Comparison of ENCODE assay signal across 21 cellular contexts in the genomic region with DNA sequence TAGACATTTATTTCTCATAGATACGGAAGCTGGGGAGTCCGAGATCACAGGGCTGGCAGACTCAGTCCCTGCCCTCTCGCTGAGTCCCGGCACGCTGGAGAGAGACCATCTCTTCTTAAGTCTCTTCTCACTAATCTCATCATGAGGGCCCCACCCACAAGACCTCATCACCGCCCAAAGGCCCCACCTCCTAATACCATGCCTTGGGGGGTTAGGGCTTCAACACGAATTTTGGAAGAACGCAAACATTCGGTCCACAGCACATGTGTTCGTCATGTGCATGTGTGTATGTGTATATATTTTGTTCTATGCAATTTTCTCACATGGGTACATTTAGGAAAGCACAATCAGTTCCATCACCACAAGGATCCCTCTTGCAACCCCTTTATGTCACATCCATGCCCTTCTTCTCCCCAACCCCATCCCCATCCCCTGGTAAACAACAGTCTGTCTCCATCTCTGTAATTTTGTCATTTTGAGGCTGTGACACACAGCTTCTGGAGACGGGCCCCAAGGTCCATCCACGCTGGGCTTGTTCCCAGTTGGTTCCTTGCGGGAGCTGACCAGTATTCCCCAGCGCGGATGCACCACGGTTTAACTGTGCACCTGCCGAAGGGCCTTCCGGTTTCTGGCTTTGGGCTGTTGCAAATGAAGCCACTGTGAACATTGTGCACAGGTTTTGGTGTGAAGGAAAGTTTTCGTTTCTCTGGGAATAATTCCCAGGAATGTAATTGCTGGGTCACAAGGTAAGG.
DNase-seq lines count a peak whose midpoint lies in the region; ATAC-seq and TF ChIP-seq lines count a peak whose summit lies in the region.
"Had no signal": no experiment of that assay in that cellular context is flagged by ENCODE, and none has a peak within 500 bp of the region (broad histone marks: within the 10 kb centered on the region; RNA-seq: fewer than 3 reads in every experiment).

No MANE protein-coding gene starts in this region.

- peaks cover 5% of the 10 kb centered on the region for H3K4me1 Mint-ChIP-seq in endodermal cell

- no peak overlapping the region for H3K4me3 Mint-ChIP-seq in endodermal cell
- H3K4me3 Mint-ChIP-seq: CD4-positive, alpha-beta T cell had no signal

- peaks cover 2% of the 10 kb centered on the region for H3K27me3 ChIP-seq in endodermal cell (ENCODE audit: control insufficient read depth, insufficient read depth, low read length, poor library complexity, severe bottlenecking)
- H3K27me3 ChIP-seq in osteoblast (ENCODE audit: insufficient read depth, low read length) = no peaks in the 10 kb centered on the region
- no peaks in the 10 kb centered on the region for H3K27me3 ChIP-seq in prostate gland (replicated peaks; ENCODE audit: insufficient read depth)
- H3K27me3 ChIP-seq: SJCRH30 had no signal

- H3K9me3 ChIP-seq in endodermal cell (ENCODE audit: control insufficient read depth, low read length) (peaks cover 8% of the 10 kb centered on the region), osteoblast (ENCODE audit: low read depth, low read length) (no peaks in the 10 kb centered on the region), prostate gland (no peaks in the 10 kb centered on the region)
- H3K9me3 ChIP-seq: SJCRH30 had no signal

- H3K4me3 ChIP-seq in endodermal cell (ENCODE audit: low read length) (no peak overlapping the region), osteoblast (ENCODE audit: insufficient read depth, low read length) (no peak overlapping the region), prostate gland (no peak overlapping the region)
- H3K4me3 ChIP-seq: BLaER1, SJCRH30 had no signal

- H3K36me3 Mint-ChIP-seq in endodermal cell (ENCODE audit: low read depth) = no peaks in the 10 kb centered on the region

- TF ChIP-seq POLR2A in prostate gland (IDR thresholded peaks at IDR 0.05) = no peak

- H3K27me3 Mint-ChIP-seq in endodermal cell (ENCODE audit: insufficient read depth) = peaks cover 4% of the 10 kb centered on the region

- H3K4me1 ChIP-seq in endodermal cell (ENCODE audit: control insufficient read depth, insufficient read depth, low read length) (no peaks in the 10 kb centered on the region), osteoblast (ENCODE audit: insufficient read depth, low read length) (no peaks in the 10 kb centered on the region), prostate gland (replicated peaks) (no peaks in the 10 kb centered on the region)
- H3K4me1 ChIP-seq: BLaER1, SJCRH30 had no signal

- no peaks in the 10 kb centered on the region for H3K79me2 ChIP-seq in osteoblast (ENCODE audit: insufficient read depth, low read length)

- H3K36me3 ChIP-seq in endodermal cell (ENCODE audit: control insufficient read depth, insufficient read depth, low read length) (no peaks in the 10 kb centered on the region), osteoblast (ENCODE audit: insufficient read depth, low read length) (no peaks in the 10 kb centered on the region), prostate gland (no peaks in the 10 kb centered on the region)
- H3K36me3 ChIP-seq: BLaER1, SJCRH30 had no signal

- H3K9me3 Mint-ChIP-seq in endodermal cell = peaks cover 10% of the 10 kb centered on the region

- H4K20me1 ChIP-seq in osteoblast (ENCODE audit: insufficient read depth, low read length) = no peaks in the 10 kb centered on the region
- H4K20me1 ChIP-seq: BLaER1 had no signal

- H3K27ac ChIP-seq in endodermal cell (ENCODE audit: low read depth, low read length) (no peak overlapping the region), osteoblast (ENCODE audit: low read depth, low read length) (no peak overlapping the region), prostate gland (no peak overlapping the region)
- H3K27ac ChIP-seq: BLaER1, SJCRH30 had no signal

- intact Hi-C loops in cardiac septum (cut with DNase I) (no loop called here), left cardiac atrium (cut with DNase I) (no loop called here), prostate gland (cut with DNase I) (no loop called here)

- H3K27ac Mint-ChIP-seq in endodermal cell = no peak overlapping the region
- H3K27ac Mint-ChIP-seq: CD4-positive, alpha-beta T cell had no signal

- no peak for TF ChIP-seq CTCF in endodermal cell (conservative IDR thresholded peaks at IDR 0.05)
- TF ChIP-seq CTCF in osteoblast (IDR thresholded peaks at IDR 0.05; ENCODE audit: extremely low read depth, low read depth, low read length) = no peak
- no peak for TF ChIP-seq CTCF in prostate gland (IDR thresholded peaks at IDR 0.05)

- DNase-seq in cardiac septum (ENCODE audit: low spot score) (peak; percentile 26), left cardiac atrium (no peak), endodermal cell (peak; percentile 28), osteoblast (ENCODE audit: insufficient read length, low spot score, missing footprints) (peak; percentile 74), prostate gland (ENCODE audit: low spot score) (no peak), SKM-1 treated with dmso at 0.1 percent for 144 hours (lab: John Stamatoyannopoulos, UW; ENCODE audit: unreplicated experiment) (no peak)
- DNase-seq: KBM-7, MV-4-11, NCI-H1105, NCI-H1436 treated with DMSO at 0.1 percent for 48 hours, NCI-H187 treated with DMSO at 0.1 percent for 48 hours, NCI-H2107, NCI-H446, NCI-H524 treated with DMSO at 0.1 percent for 48 hours, NCI-H774, PC-3, SJCRH30 had no signal

- 95 to 98% methylated on average over 11 to 19 of the region's 19 CpGs for WGBS in endodermal cell (ENCODE audit: insufficient coverage in 1 of 2, insufficient read length in 1 of 2), 2 experiments
- 95% methylated on average over 19 of the region's 19 CpGs for WGBS in prostate gland

- H2AFZ ChIP-seq in osteoblast (ENCODE audit: low read length) = no peak overlapping the region

- H3K9ac ChIP-seq in endodermal cell (ENCODE audit: extremely low read depth, low read length, poor library complexity, severe bottlenecking) = no peak overlapping the region
- H3K9ac ChIP-seq: BLaER1 had no signal

- no peak overlapping the region for H3K4me2 ChIP-seq in osteoblast (ENCODE audit: insufficient read depth, low read length)
- H3K4me2 ChIP-seq: BLaER1 had no signal

- ATAC-seq in left cardiac atrium (no peak), HG02852 (IDR thresholded peaks at IDR 0.05; ENCODE audit: unreplicated experiment) (no peak)
- ATAC-seq: PC-3, Right ventricle myocardium inferior had no signal

Comparison
In these comparisons a context has a peak if more than half of its experiments do, and no peak if none do; other contexts are left out.
1. DNase-seq: peak in cardiac septum (single experiment), endodermal cell (single experiment) and osteoblast (single experiment); none in left cardiac atrium (single experiment), prostate gland (single experiment) and SKM-1 treated with dmso at 0.1 percent for 144 hours (single experiment).